8 cellular contexts compared by ENCODE assay signal in genomic region chr7:106285801-106286492, GRCh38. TPM values are rescaled to one million over a fixed set of nuclear protein-coding genes. Genes with fewer than 3 reads are reported as not detected.
A peak's percentile ranks its signal among the peaks of the same experiment; 100 is the strongest.
DNase-seq lines count a peak whose midpoint lies in the region; ATAC-seq and TF ChIP-seq lines count a peak whose summit lies in the region.

No MANE protein-coding gene starts in this region.

- peak overlapping the region; percentile 82 for H3K4me3 ChIP-seq in fibroblast of the aortic adventitia (ENCODE audit: low read depth, low read length)
- peak overlapping the region; percentile 86 for H3K4me3 ChIP-seq in skeletal muscle cell (ENCODE audit: low read depth, low read length)

- peak; percentile 21 for DNase-seq in DMS153 treated with DMSO at 0.1 percent for 48 hours (lab: John Stamatoyannopoulos, UW; ENCODE audit: unreplicated experiment)
- no peak for DNase-seq in DMS153 (lab: John Stamatoyannopoulos, UW)
- DNase-seq in activated CD4-positive, alpha-beta T cell treated with anti-CD3 and anti-CD28 coated beads, Interleukin-2, amount 50 U/mL, for 4 hours, result peak; percentile 16 to 28
- DNase-seq in fibroblast of the aortic adventitia (ENCODE audit: low read depth), result peak; percentile 79
- no peak for DNase-seq in skeletal muscle cell (ENCODE audit: low read depth)
- no peak for DNase-seq in amniotic stem cell (lab: John Stamatoyannopoulos, UW)
- no peak for DNase-seq in NCI-H226

- ATAC-seq in HG03108 (IDR thresholded peaks at IDR 0.05; ENCODE audit: unreplicated experiment), result peak; percentile 27

- no peak for TF ChIP-seq CTCF in fibroblast of the aortic adventitia (IDR thresholded peaks at IDR 0.05; ENCODE audit: insufficient read depth, low read length)

RNA-seq across cellular contexts. Expression of gene NAMPT, which starts 1.2 kb away (rescaled TPM):
- total RNA-seq in fibroblast of the aortic adventitia (ENCODE audit: low replicate concordance), result 78.8 and 84.4 TPM in 2 replicates

Comparison
In these comparisons a context has a peak if more than half of its experiments do, and no peak if none do; other contexts are left out.
1. DNase-seq: peak in DMS153 treated with DMSO at 0.1 percent for 48 hours (single experiment), activated CD4-positive, alpha-beta T cell treated with anti-CD3 and anti-CD28 coated beads, Interleukin-2, amount 50 U/mL, for 4 hours (2 of 2) and fibroblast of the aortic adventitia (single experiment); none in DMS153 (single experiment), skeletal muscle cell (single experiment), amniotic stem cell (single experiment) and NCI-H226 (single experiment).